ENCODE assay signal across 13 cellular contexts in the genomic region with DNA sequence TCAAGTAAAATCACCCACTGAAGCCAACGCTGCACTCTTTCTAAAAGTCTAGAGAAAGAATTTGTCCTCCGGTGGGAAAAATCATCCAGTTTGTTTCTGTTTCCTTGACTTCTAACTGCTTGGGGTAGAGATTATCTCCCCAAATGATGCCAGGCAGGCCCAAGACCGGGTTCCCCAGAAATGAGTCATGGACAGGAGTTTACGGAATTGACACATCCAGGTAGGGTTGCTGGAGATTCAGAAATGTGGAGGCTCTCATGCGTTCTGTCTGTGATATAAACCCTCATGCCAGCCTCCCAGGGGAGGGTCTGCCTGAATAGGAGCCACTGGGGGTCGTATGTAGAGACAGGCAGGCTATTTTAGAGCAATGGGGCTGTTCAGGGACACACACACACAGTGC.
DNase-seq lines count a peak whose midpoint lies in the region.
"Had no signal": no experiment of that assay in that cellular context is flagged by ENCODE, and none has a peak within 500 bp of the region (broad histone marks: within the 10 kb centered on the region; RNA-seq: fewer than 3 reads in every experiment).

No MANE protein-coding gene starts in this region.

- H2BK5ac ChIP-seq in neuronal stem cell (ENCODE audit: low read length), result peak overlapping the region; percentile 30

- H3K9me3 ChIP-seq in BLaER1 (no peaks in the 10 kb centered on the region), KOPT-K1 (ENCODE audit: insufficient read depth, low read length, poor library complexity, severe bottlenecking) (no peaks in the 10 kb centered on the region), neuronal stem cell (replicated peaks in 1 of 2; ENCODE audit: control insufficient read depth in 2 of 2, insufficient read depth in 1 of 2, low read depth in 1 of 2, low read length in 2 of 2) (no peaks in the 10 kb centered on the region)

- no peak overlapping the region for H4K8ac ChIP-seq in neuronal stem cell (ENCODE audit: low read depth, low read length)

- no peak overlapping the region for H2AFZ ChIP-seq in neuronal stem cell (ENCODE audit: low read length)

- no peak overlapping the region for H3K14ac ChIP-seq in neuronal stem cell (ENCODE audit: low read length)

- CTCF ChIA-PET in activated CD4-positive, alpha-beta T cell treated with anti-CD3 and anti-CD28 coated beads, Interleukin-2, amount 10 ng/mL, durations not matched to agents 7 days and 5 days (lab: Charles Lee), result no interaction called here

- H3K4me3 ChIP-seq in BLaER1 (no peak overlapping the region), neuronal stem cell (ENCODE audit: low read length in 2 of 2) (no peak overlapping the region)
- H3K4me3 ChIP-seq: K562 had no signal

- peaks cover 29% of the 10 kb centered on the region for H3K4me1 Mint-ChIP-seq in activated CD4-positive, alpha-beta T cell treated with anti-CD3 and anti-CD28 coated beads, Interleukin-2, amount 10 ng/mL, durations not matched to agents 7 days and 5 days
- H3K4me1 Mint-ChIP-seq: CD4-positive, alpha-beta memory T cell had no signal

- H3K4me1 ChIP-seq in BLaER1 (peaks cover 52% of the 10 kb centered on the region), neuronal stem cell (ENCODE audit: control insufficient read depth in 2 of 2, insufficient read depth in 1 of 2, low read depth in 1 of 2, low read length in 2 of 2) (peaks cover 0 to 4% of the 10 kb centered on the region in 2 donors)

- no peak overlapping the region for H3K4me3 Mint-ChIP-seq in activated CD4-positive, alpha-beta T cell treated with anti-CD3 and anti-CD28 coated beads, Interleukin-2, amount 10 ng/mL, durations not matched to agents 7 days and 5 days
- H3K4me3 Mint-ChIP-seq: CD4-positive, alpha-beta memory T cell had no signal

- H3K9me3 Mint-ChIP-seq in activated CD4-positive, alpha-beta T cell treated with anti-CD3 and anti-CD28 coated beads, Interleukin-2, amount 10 ng/mL, durations not matched to agents 7 days and 5 days, result no peaks in the 10 kb centered on the region

- H3K27me3 ChIP-seq in BLaER1 (no peaks in the 10 kb centered on the region), neuronal stem cell (ENCODE audit: control insufficient read depth in 3 of 3, insufficient read depth in 3 of 3, low read depth in 1 of 3, low read length in 3 of 3) (no peaks in the 10 kb centered on the region)

- no peak overlapping the region for H3K9ac ChIP-seq in BLaER1
- H3K9ac ChIP-seq in neuronal stem cell (ENCODE audit: low read depth, low read length, poor library complexity), result no peak overlapping the region

- no CpG with 5 or more reads among the region's 6 CpGs for WGBS in neuronal stem cell (ENCODE audit: extremely low coverage in 2 of 2, insufficient read length in 2 of 2, insufficient replicate concordance in 1 of 2), 2 donors

- peak overlapping the region; percentile 85 for H3K27ac Mint-ChIP-seq in activated CD4-positive, alpha-beta T cell treated with anti-CD3 and anti-CD28 coated beads, Interleukin-2, amount 10 ng/mL, durations not matched to agents 7 days and 5 days
- H3K27ac Mint-ChIP-seq: CD4-positive, alpha-beta memory T cell had no signal

- H4K91ac ChIP-seq in neuronal stem cell (ENCODE audit: low read depth, low read length, poor library complexity), result no peak overlapping the region

- POLR2A ChIA-PET in activated CD4-positive, alpha-beta T cell treated with anti-CD3 and anti-CD28 coated beads, Interleukin-2, amount 10 ng/mL, durations not matched to agents 7 days and 5 days (lab: Charles Lee), result no interaction called here

- H3K27me3 Mint-ChIP-seq in activated CD4-positive, alpha-beta T cell treated with anti-CD3 and anti-CD28 coated beads, Interleukin-2, amount 10 ng/mL, durations not matched to agents 7 days and 5 days, result no peaks in the 10 kb centered on the region

- H3K36me3 ChIP-seq in BLaER1 (no peaks in the 10 kb centered on the region), KOPT-K1 (ENCODE audit: insufficient read depth, low read length) (peaks cover 21% of the 10 kb centered on the region; the same call in 1 of the 2 replicates), neuronal stem cell (replicated peaks in 1 of 2; ENCODE audit: control insufficient read depth in 2 of 2, insufficient read depth in 2 of 2, low read length in 2 of 2) (no peaks in the 10 kb centered on the region)

- no peak for DNase-seq in activated CD4-positive, alpha-beta T cell treated with anti-CD3 and anti-CD28 coated beads, Interleukin-2, amount 10 ng/mL, durations not matched to agents 7 days and 5 days
- DNase-seq in activated CD4-positive, alpha-beta T cell treated with anti-CD3 and anti-CD28 coated beads, Interleukin-2, amount 50 U/mL, for 1 hour, result no peak
- no peak for DNase-seq in neuronal stem cell (ENCODE audit: low spot score)
- DNase-seq in HCEC 1CT, result no peak
- DNase-seq in HK-2 (ENCODE audit: unreplicated experiment), result no peak
- no peak for DNase-seq in globus pallidus (ENCODE audit: low spot score)
- DNase-seq: CD4-positive, alpha-beta memory T cell; COR-L47; DMS79 treated with DMSO at 0.1 percent for 48 hours had no signal

- H2BK12ac ChIP-seq in neuronal stem cell (ENCODE audit: low read length), result no peak overlapping the region

- 0 out of 2 replicates have a peak overlapping the region, but pooled peaks have one; percentile 45 for H3K27ac ChIP-seq in BLaER1
- peak overlapping the region; percentile 98 for H3K27ac ChIP-seq in KOPT-K1 (ENCODE audit: low read depth, low read length, poor library complexity, severe bottlenecking)
- no peak overlapping the region for H3K27ac ChIP-seq in neuronal stem cell (replicated peaks; ENCODE audit: low read length)
- H3K27ac ChIP-seq: 22Rv1 had no signal

- H2BK15ac ChIP-seq in neuronal stem cell (ENCODE audit: low read length), result no peak overlapping the region

- H2BK120ac ChIP-seq in neuronal stem cell (ENCODE audit: low read depth, low read length), result peak overlapping the region; percentile 69

- no peak overlapping the region for H3K4ac ChIP-seq in neuronal stem cell (ENCODE audit: low read length)

- peak overlapping the region; percentile 70 for H3K4me2 ChIP-seq in BLaER1
- H3K4me2 ChIP-seq in neuronal stem cell (ENCODE audit: insufficient read depth, low read length, poor library complexity, severe bottlenecking), result no peak overlapping the region

- H3K23ac ChIP-seq in neuronal stem cell (ENCODE audit: low read depth, low read length, poor library complexity), result no peak overlapping the region

- H3K18ac ChIP-seq in neuronal stem cell (ENCODE audit: low read length), result peak overlapping the region; percentile 5

- H3K79me1 ChIP-seq in neuronal stem cell (ENCODE audit: low read depth, low read length), result no peaks in the 10 kb centered on the region

- H3K36me3 Mint-ChIP-seq in activated CD4-positive, alpha-beta T cell treated with anti-CD3 and anti-CD28 coated beads, Interleukin-2, amount 10 ng/mL, durations not matched to agents 7 days and 5 days (ENCODE audit: low read depth), result no peaks in the 10 kb centered on the region
- H3K36me3 Mint-ChIP-seq: CD4-positive, alpha-beta memory T cell had no signal

- H4K20me1 ChIP-seq in BLaER1, result no peaks in the 10 kb centered on the region

- H2AK5ac ChIP-seq in neuronal stem cell (ENCODE audit: low read depth, low read length), result no peak overlapping the region
